Comparison of ENCODE assay signal across 15 cellular contexts in the genomic region with DNA sequence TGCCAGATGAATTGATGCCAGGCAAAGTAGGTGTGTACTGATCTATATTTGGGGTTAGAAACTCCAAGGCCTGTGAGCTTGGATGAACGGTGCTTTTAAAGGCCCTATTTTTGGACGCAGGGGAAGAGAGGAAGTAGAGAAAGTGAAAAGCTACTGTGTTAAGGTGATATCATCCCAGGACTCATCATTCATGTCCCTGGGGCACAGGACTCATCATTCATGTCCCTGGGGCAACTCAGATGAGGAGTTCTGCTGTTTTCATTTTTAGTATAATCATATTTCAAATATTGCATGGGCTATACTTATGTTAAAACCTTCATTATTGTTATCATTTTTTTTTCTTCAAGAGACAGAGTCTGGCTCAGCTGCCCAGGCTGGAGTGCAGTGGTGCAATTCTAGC.
A peak's percentile ranks its signal among the peaks of the same experiment; 100 is the strongest.
DNase-seq lines count a peak whose midpoint lies in the region; ATAC-seq and TF ChIP-seq lines count a peak whose summit lies in the region.
"Had no signal": no experiment of that assay in that cellular context is flagged by ENCODE, and none has a peak within 500 bp of the region (broad histone marks: within the 10 kb centered on the region; RNA-seq: fewer than 3 reads in every experiment).

No MANE protein-coding gene starts in this region.

- ATAC-seq in HG02610 (IDR thresholded peaks at IDR 0.05; ENCODE audit: unreplicated experiment) (peak; percentile 61), HG02840 (IDR thresholded peaks at IDR 0.05; ENCODE audit: low FRiP score, unreplicated experiment) (no peak)
- ATAC-seq: A549; CD8-positive, alpha-beta T cell had no signal

- H3K4me3 Mint-ChIP-seq in brain (no peak overlapping the region), neural progenitor cell (no peak overlapping the region)
- H3K4me3 Mint-ChIP-seq: CD14-positive monocyte; CD8-positive, alpha-beta T cell had no signal

- H3K36me3 ChIP-seq in neural progenitor cell: no peaks in the 10 kb centered on the region

- no peak overlapping the region for H3K4me2 ChIP-seq in neural progenitor cell
- H3K4me2 ChIP-seq: A549 had no signal

- H3K27ac Mint-ChIP-seq in brain: peak overlapping the region in 4 of 5 experiments; percentile 4 to 42 (median 32)
- peak overlapping the region; percentile 98 for H3K27ac Mint-ChIP-seq in neural progenitor cell
- H3K27ac Mint-ChIP-seq: CD14-positive monocyte; CD8-positive, alpha-beta T cell had no signal

- DNase-seq in ELR (ENCODE audit: low read depth): peak; percentile 8
- DNase-seq in neural progenitor cell (ENCODE audit: low spot score): no peak
- DNase-seq in cerebellar cortex (ENCODE audit: low spot score): no peak
- no peak for DNase-seq in HPDE6-E6E7 (ENCODE audit: extremely low spot score)
- DNase-seq: CD8-positive, alpha-beta T cell; COR-L47; DND-41; H7; IMR-90; KBM-7 had no signal

- H3K79me2 ChIP-seq in neural progenitor cell (ENCODE audit: low read depth): no peaks in the 10 kb centered on the region

- H3K36me3 Mint-ChIP-seq in brain (peaks cover 9% of the 10 kb centered on the region), neural progenitor cell (peaks cover 2% of the 10 kb centered on the region)
- H3K36me3 Mint-ChIP-seq: CD14-positive monocyte; CD8-positive, alpha-beta T cell had no signal

- H3F3A ChIP-seq in neural progenitor cell (ENCODE audit: low read depth): peaks cover 43% of the 10 kb centered on the region

- no peak overlapping the region for H3K9ac ChIP-seq in neural progenitor cell

- peaks cover 53% of the 10 kb centered on the region for H3K4me1 ChIP-seq in neural progenitor cell
- H3K4me1 ChIP-seq: A549 had no signal

- no peaks in the 10 kb centered on the region for H4K20me1 ChIP-seq in neural progenitor cell (ENCODE audit: low read depth)

- H3K4me3 ChIP-seq in neural progenitor cell: no peak overlapping the region
- H3K4me3 ChIP-seq: A549 had no signal

- H3K4me1 Mint-ChIP-seq in brain (peaks cover 31% of the 10 kb centered on the region), neural progenitor cell (peaks cover 48% of the 10 kb centered on the region)
- H3K4me1 Mint-ChIP-seq: CD14-positive monocyte had no signal

- H2AFZ ChIP-seq in neural progenitor cell (replicated peaks): peak overlapping the region; percentile 63

- H3K27me3 ChIP-seq in neural progenitor cell: no peaks in the 10 kb centered on the region

- H3K27me3 Mint-ChIP-seq in brain (no peaks in the 10 kb centered on the region), neural progenitor cell (ENCODE audit: insufficient read depth, low read depth) (no peaks in the 10 kb centered on the region)

- H3K9me3 Mint-ChIP-seq in brain (no peaks in the 10 kb centered on the region), neural progenitor cell (no peaks in the 10 kb centered on the region)
- H3K9me3 Mint-ChIP-seq: CD8-positive, alpha-beta T cell had no signal

- no peak for TF ChIP-seq CTCF in brain (conservative IDR thresholded peaks at IDR 0.05)
- TF ChIP-seq CTCF in neural progenitor cell (IDR thresholded peaks at IDR 0.05): no peak

- peak overlapping the region; percentile 97 for H3K27ac ChIP-seq in neural progenitor cell
- H3K27ac ChIP-seq: A549 had no signal

- H3K9me3 ChIP-seq in neural progenitor cell (ENCODE audit: low read depth): no peaks in the 10 kb centered on the region
- H3K9me3 ChIP-seq: A549 had no signal
